13 cellular contexts compared by ENCODE assay signal in the genomic region with DNA sequence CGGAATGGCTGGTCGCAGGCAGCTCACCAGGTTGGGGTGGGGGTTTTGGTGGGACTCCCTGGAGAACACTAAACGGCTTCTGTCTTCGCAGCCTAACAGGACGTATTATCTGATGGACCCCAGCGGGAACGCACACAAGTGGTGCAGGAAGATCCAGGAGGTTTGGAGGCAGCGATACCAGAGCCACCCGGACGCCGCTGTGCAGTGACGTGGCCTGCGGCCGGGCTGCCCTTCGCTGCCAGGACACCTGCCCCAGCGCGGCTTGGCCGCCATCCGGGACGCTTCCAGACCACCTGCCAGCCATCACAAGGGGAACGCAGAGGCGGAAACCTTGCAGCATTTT.
"Had no signal": no experiment of that assay in that cellular context is flagged by ENCODE, and none has a peak within 500 bp of the region (broad histone marks: within the 10 kb centered on the region; RNA-seq: fewer than 3 reads in every experiment).

No MANE protein-coding gene starts in this region.

- H3K27ac Mint-ChIP-seq: activated T-helper 2 cell treated with anti-CD3 and anti-CD28 coated beads, Interferon-gamma antibody, Interleukin-2, Interleukin-4, amounts not matched to agents 10 μg/mL and 5 μg/mL and 100 μg/mL, durations not matched to agents 14 hours and 24 hours and 36 hours; nephron progenitor cell had no signal

- H3K9me3 Mint-ChIP-seq: activated T-helper 2 cell treated with anti-CD3 and anti-CD28 coated beads, Interferon-gamma antibody, Interleukin-2, Interleukin-4, amounts not matched to agents 10 μg/mL and 5 μg/mL and 100 μg/mL, durations not matched to agents 14 hours and 24 hours and 36 hours; nephron progenitor cell had no signal

- DNase-seq: activated naive CD4-positive, alpha-beta T cell treated with anti-CD3 and anti-CD28 coated beads, Interleukin-2, amount 50 U/mL, for 16 hours; colonic mucosa; esophagus squamous epithelium; hippocampal formation; nephron progenitor cell; stimulated activated CD4-positive, alpha-beta T cell treated with anti-CD3 and anti-CD28 coated beads, Interleukin-4, amount 100 ng/mL, for 24 hours; stimulated activated naive CD4-positive, alpha-beta T cell; T-helper 9 cell; transverse colon had no signal

- H3K27me3 ChIP-seq: colonic mucosa, esophagus squamous epithelium, ovary, transverse colon had no signal

- H3K4me1 ChIP-seq: colonic mucosa had no signal

- H3K4me3 Mint-ChIP-seq: nephron progenitor cell had no signal

- H3K9me3 ChIP-seq: colonic mucosa, esophagus squamous epithelium, ovary, transverse colon had no signal

- H3K27ac ChIP-seq: colonic mucosa, esophagus squamous epithelium, ovary, SK-N-MC, skin epidermis, transverse colon had no signal

- H3K36me3 ChIP-seq: ovary had no signal

- H3K4me3 ChIP-seq: colonic mucosa, esophagus squamous epithelium, ovary, SK-N-MC, skin epidermis, transverse colon had no signal
